In the genomic region with DNA sequence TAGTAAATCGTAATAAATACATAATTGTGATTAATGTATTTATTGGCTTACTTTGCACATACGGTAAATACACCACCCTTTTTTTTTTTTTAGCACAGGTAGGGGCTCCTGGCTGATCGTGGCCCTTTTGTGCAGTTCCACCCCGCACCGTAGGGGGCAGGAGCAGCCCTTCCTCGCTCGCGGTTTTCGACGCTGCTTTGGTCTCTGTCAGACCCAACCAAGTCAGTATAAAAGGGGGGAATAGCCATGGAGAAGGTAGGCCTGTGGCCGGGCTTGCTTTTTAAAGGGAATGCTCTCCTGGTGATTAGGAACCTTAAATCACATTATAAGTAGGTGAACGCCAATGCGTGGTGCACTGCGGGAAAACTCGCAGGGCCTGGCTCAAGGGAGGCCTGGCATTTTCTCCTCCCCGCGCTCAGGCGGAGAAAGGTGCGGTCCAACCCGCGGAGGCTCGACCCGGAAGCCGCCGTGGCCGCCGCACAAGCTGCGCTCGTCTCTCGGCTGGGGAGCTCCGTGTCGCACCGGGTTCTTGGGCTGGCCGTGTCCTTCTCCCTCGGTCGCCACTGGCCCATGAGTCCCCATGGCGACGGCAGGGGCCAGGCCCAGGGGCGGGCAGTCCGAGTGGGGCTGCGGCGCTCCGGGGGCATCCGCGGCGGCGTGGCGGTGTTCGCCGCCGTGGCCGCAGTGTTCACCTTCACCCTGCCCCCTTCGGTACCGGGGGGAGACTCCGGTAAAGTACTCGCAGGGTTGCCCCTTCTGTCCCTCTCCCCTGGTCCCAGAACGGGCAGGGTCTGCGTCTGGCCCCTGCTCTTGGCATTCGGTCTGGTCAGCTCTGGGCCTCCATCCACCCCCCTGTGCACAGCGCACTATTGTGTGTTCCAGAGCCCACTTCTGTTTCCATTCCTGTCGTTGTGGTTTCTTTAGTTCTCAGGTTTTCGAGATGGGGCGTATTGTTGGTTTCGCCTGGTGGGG, we compare ENCODE assay signal across 8 cellular contexts. TPM values are rescaled to one million over a fixed set of nuclear protein-coding genes. Genes with fewer than 3 reads are reported as not detected.
DNase-seq lines count a peak whose midpoint lies in the region; ATAC-seq and TF ChIP-seq lines count a peak whose summit lies in the region.

A gene (plus strand): TSS at position 454 of the 972 bp plus-strand sequence. CDS start 117 bp downstream, at position 571.

- H3K27ac ChIP-seq in endodermal cell (ENCODE audit: low read depth, low read length): peak within 1 kb of the TSS; percentile 97
- no peak within 1 kb of the TSS for H3K27ac ChIP-seq in mesendoderm (ENCODE audit: low read depth, low read length)

- peak; percentile 89 for ATAC-seq in GM21360 (IDR thresholded peaks at IDR 0.05; ENCODE audit: unreplicated experiment)

- no peaks in the 10 kb centered on the region for H3K9me3 ChIP-seq in endodermal cell (ENCODE audit: control insufficient read depth, low read length)

- H2BK15ac ChIP-seq in mesendoderm (replicated peaks; ENCODE audit: low read depth): no peak within 1 kb of the TSS

- H3K4me1 ChIP-seq in endodermal cell (ENCODE audit: control insufficient read depth, insufficient read depth, low read length): peaks cover 17% of the 10 kb centered on the region
- peaks cover 5% of the 10 kb centered on the region for H3K4me1 ChIP-seq in mesendoderm (ENCODE audit: control insufficient read depth, low read depth, low read length)

- WGBS in endodermal cell (ENCODE audit: insufficient coverage in 1 of 2, insufficient read length in 1 of 2), 2 experiments: 1% methylated on average over 30 to 63 of the region's 64 CpGs
- no CpG with 5 or more reads among the region's 64 CpGs for WGBS in mesendoderm (ENCODE audit: extremely low coverage, insufficient coverage, low lambda C conversion rate)

- no peak within 1 kb of the TSS for H2BK5ac ChIP-seq in mesendoderm (ENCODE audit: low read length)

- peak within 1 kb of the TSS; percentile 64 for H2BK120ac ChIP-seq in mesendoderm (ENCODE audit: low read depth, low read length)

- peaks cover 22% of the 10 kb centered on the region for H3K79me2 ChIP-seq in mesendoderm (ENCODE audit: control insufficient read depth, insufficient read depth, low read length)

- no peak within 1 kb of the TSS for H4K5ac ChIP-seq in mesendoderm (ENCODE audit: low read length)

- H3K36me3 Mint-ChIP-seq in endodermal cell (ENCODE audit: low read depth): no peaks in the 10 kb centered on the region

- peaks cover 2% of the 10 kb centered on the region for H3K27me3 Mint-ChIP-seq in endodermal cell (ENCODE audit: insufficient read depth)

- H3K4me1 Mint-ChIP-seq in endodermal cell: peaks cover 39% of the 10 kb centered on the region

- H2AK5ac ChIP-seq in mesendoderm (ENCODE audit: low read length): no peak within 1 kb of the TSS

- peaks cover 16% of the 10 kb centered on the region for H3K79me1 ChIP-seq in mesendoderm (ENCODE audit: low read length)

- H3K4me2 ChIP-seq in mesendoderm (ENCODE audit: low read length): peak within 1 kb of the TSS; percentile 55

- peak within 1 kb of the TSS; percentile 91 for H3K56ac ChIP-seq in mesendoderm (ENCODE audit: low read length)

- H3K27me3 ChIP-seq in endodermal cell (ENCODE audit: control insufficient read depth, insufficient read depth, low read length, poor library complexity, severe bottlenecking) (peaks cover 8% of the 10 kb centered on the region), mesendoderm (ENCODE audit: insufficient read depth, low read length, poor library complexity) (no peaks in the 10 kb centered on the region)

- TF ChIP-seq CTCF in endodermal cell (conservative IDR thresholded peaks at IDR 0.05): peak; percentile 87

- H3K36me3 ChIP-seq in endodermal cell (ENCODE audit: control insufficient read depth, insufficient read depth, low read length) (peaks cover under 1% of the 10 kb centered on the region), mesendoderm (ENCODE audit: control insufficient read depth, insufficient read depth, low read length) (no peaks in the 10 kb centered on the region)

- H4K8ac ChIP-seq in mesendoderm (ENCODE audit: low read depth, low read length): no peak within 1 kb of the TSS

- peak within 1 kb of the TSS; percentile 99 for H3K27ac Mint-ChIP-seq in endodermal cell

- peak within 1 kb of the TSS; percentile 85 for H3K4ac ChIP-seq in mesendoderm (ENCODE audit: low read depth, low read length)

- no peaks in the 10 kb centered on the region for H3K9me3 Mint-ChIP-seq in endodermal cell

- H3K23ac ChIP-seq in mesendoderm (ENCODE audit: low read length): peak within 1 kb of the TSS; percentile 17

- peak within 1 kb of the TSS; percentile 24 for H3K18ac ChIP-seq in mesendoderm (ENCODE audit: low read length)

- H3K4me3 ChIP-seq in endodermal cell (ENCODE audit: low read length) (peak within 1 kb of the TSS; percentile 99), mesendoderm (ENCODE audit: low read length) (peak within 1 kb of the TSS; percentile 86)

- peak within 1 kb of the TSS; percentile 86 for H3K4me3 Mint-ChIP-seq in endodermal cell

- in situ Hi-C loops in Caki2 (cut with HindIII; ENCODE audit: low pct_unique_long_range_greater_than_20kb, low sequenced_read_pairs): no loop called here

- DNase-seq in Caki2 (ENCODE audit: low read depth) (peak; percentile 84), HT1080 (ENCODE audit: low read depth) (peak; percentile 79), NOMO-1 (lab: John Stamatoyannopoulos, UW; ENCODE audit: unreplicated experiment in 2 of 2) (peak; percentile 73 to 86), endodermal cell (peak; percentile 97), mesendoderm (peak; percentile 93)
- DNase-seq in activated CD8-positive, alpha-beta memory T cell treated with anti-CD3 and anti-CD28 coated beads for 48 hours (ENCODE audit: low read depth in 2 of 3, low spot score in 2 of 3): peak; percentile 72 to 84 (median 84)
- DNase-seq in stimulated activated CD8-positive, alpha-beta memory T cell treated with anti-CD3 and anti-CD28 coated beads, Interleukin-15, amount 100 ng/mL, for 1 hour (ENCODE audit: low read depth): peak; percentile 80

- peak within 1 kb of the TSS; percentile 94 for H3K9ac ChIP-seq in endodermal cell (ENCODE audit: extremely low read depth, low read length, poor library complexity, severe bottlenecking)
- peak within 1 kb of the TSS; percentile 89 for H3K9ac ChIP-seq in mesendoderm (ENCODE audit: low read length)

RNA-seq across cellular contexts. Expression of the gene that starts here (rescaled TPM):
- 3.4 and 7.6 TPM in 2 replicates for total RNA-seq in Caki2 (2014; rRNA removed; shearing (Covaris generic); ENCODE audit: low replicate concordance)
- total RNA-seq in HT1080 (2014; rRNA removed; shearing (Covaris generic)): 6.8 and 8.9 TPM in 2 replicates
- 6.4 and 8.2 TPM in 2 replicates for polyA plus RNA-seq in HT1080 (2015; cell fraction: cytosol; rRNA removed)
- 23.4 and 23.5 TPM in 2 replicates for polyA plus RNA-seq in HT1080 (2015; cell fraction: nucleus; rRNA removed)
- 10 to 100 TPM; 29.4 to 40.8 TPM for total RNA-seq in endodermal cell
- polyA plus RNA-seq in endodermal cell (2013, experiment 1 of 2): 18.2 TPM
- polyA plus RNA-seq in endodermal cell (2013, experiment 2 of 2): 19.4 TPM
- 11.6 TPM for polyA plus RNA-seq in mesendoderm (2013, experiment 1 of 2)
- 11.9 TPM for polyA plus RNA-seq in mesendoderm (2013, experiment 2 of 2)
